In genomic region chr16:13885700-13886099, GRCh38 we compare ENCODE assay signal across 31 cellular contexts.
"Had no signal": no experiment of that assay in that cellular context is flagged by ENCODE, and none has a peak within 500 bp of the region (broad histone marks: within the 10 kb centered on the region; RNA-seq: fewer than 3 reads in every experiment).

No MANE protein-coding gene starts in this region.

- H3K9me3 ChIP-seq: ascending aorta had no signal

- H3K4me1 ChIP-seq: ascending aorta had no signal

- H3K36me3 ChIP-seq: ascending aorta, cardiac muscle cell had no signal

- H3K27me3 ChIP-seq: ascending aorta, cardiac muscle cell had no signal

- H3K27ac ChIP-seq: ascending aorta, cardiac muscle cell, VCaP had no signal

- ATAC-seq: activated CD4-positive, alpha-beta T cell treated with anti-CD3 and anti-CD28 coated beads for 36 hours; activated CD4-positive, CD25-positive, alpha-beta regulatory T cell treated with anti-CD3 and anti-CD28 coated beads, Interleukin-2, amount 50 U/mL, for 24 hours; activated CD8-positive, alpha-beta memory T cell treated with anti-CD3 and anti-CD28 coated beads, Interleukin-2, amount 10 ng/mL, durations not matched to agents 7 days and 5 days; activated CD8-positive, alpha-beta T cell treated with anti-CD3 and anti-CD28 coated beads, Interleukin-2, amount 10 ng/mL, durations not matched to agents 7 days and 5 days; activated naive CD8-positive, alpha-beta T cell treated with anti-CD3 and anti-CD28 coated beads, Interleukin-2, amount 50 U/mL, for 24 hours had no signal

- FAIRE-seq: bronchial epithelial cell, TTC549 had no signal

- H3K4me3 ChIP-seq: ascending aorta, cardiac muscle cell had no signal

- DNase-seq: activated CD4-positive, alpha-beta memory T cell treated with anti-CD3 and anti-CD28 coated beads, Interleukin-2, amount 10 ng/mL, durations not matched to agents 7 days and 5 days; activated CD4-positive, alpha-beta T cell treated with anti-CD3 and anti-CD28 coated beads for 1 hour; activated CD4-positive, alpha-beta T cell treated with anti-CD3 and anti-CD28 coated beads for 36 hours; activated CD4-positive, alpha-beta T cell treated with anti-CD3 and anti-CD28 coated beads for 48 hours; activated CD4-positive, alpha-beta T cell treated with anti-CD3 and anti-CD28 coated beads, Interleukin-2, amount 10 ng/mL, durations not matched to agents 7 days and 5 days; activated CD4-positive, alpha-beta T cell treated with anti-CD3 and anti-CD28 coated beads, Interleukin-2, amount 50 U/mL, for 48 hours; activated CD4-positive, CD25-positive, alpha-beta regulatory T cell; activated CD8-positive, alpha-beta memory T cell treated with anti-CD3 and anti-CD28 coated beads for 24 hours; activated CD8-positive, alpha-beta memory T cell treated with anti-CD3 and anti-CD28 coated beads, Interleukin-2, amount 10 ng/mL, durations not matched to agents 7 days and 5 days; activated CD8-positive, alpha-beta memory T cell treated with anti-CD3 and anti-CD28 coated beads, Interleukin-2, amount 50 U/mL, for 48 hours; activated CD8-positive, alpha-beta T cell treated with anti-CD3 and anti-CD28 coated beads, Interleukin-2, amount 10 ng/mL, durations not matched to agents 7 days and 5 days; activated effector memory CD4-positive, alpha-beta T cell treated with Interleukin-2 at 50 U/mL for 16 hours; activated gamma-delta T cell; activated naive CD4-positive, alpha-beta T cell treated with anti-CD3 and anti-CD28 coated beads, Interleukin-2, amount 10 ng/mL, durations not matched to agents 7 days and 5 days; activated naive CD4-positive, alpha-beta T cell treated with Interleukin-2 at 50 U/mL for 16 hours; activated naive CD8-positive, alpha-beta T cell treated with anti-CD3 and anti-CD28 coated beads, Interleukin-2, amount 10 ng/mL, durations not matched to agents 7 days and 5 days; activated naive CD8-positive, alpha-beta T cell treated with anti-CD3 and anti-CD28 coated beads, Interleukin-2, amount 50 U/mL, for 24 hours; activated T-cell treated with anti-CD3 and anti-CD28 coated beads, Interleukin-2, amount 50 U/mL, for 24 hours; activated T-cell treated with anti-CD3 and anti-CD28 coated beads, Interleukin-2, amount 50 U/mL, for 48 hours; amygdala; anterior cingulate cortex; caudate nucleus; cerebellar nuclear complex; T-helper 2 cell; T-helper 9 cell had no signal
